1 cellular context compared by ENCODE assay signal in the genomic region with DNA sequence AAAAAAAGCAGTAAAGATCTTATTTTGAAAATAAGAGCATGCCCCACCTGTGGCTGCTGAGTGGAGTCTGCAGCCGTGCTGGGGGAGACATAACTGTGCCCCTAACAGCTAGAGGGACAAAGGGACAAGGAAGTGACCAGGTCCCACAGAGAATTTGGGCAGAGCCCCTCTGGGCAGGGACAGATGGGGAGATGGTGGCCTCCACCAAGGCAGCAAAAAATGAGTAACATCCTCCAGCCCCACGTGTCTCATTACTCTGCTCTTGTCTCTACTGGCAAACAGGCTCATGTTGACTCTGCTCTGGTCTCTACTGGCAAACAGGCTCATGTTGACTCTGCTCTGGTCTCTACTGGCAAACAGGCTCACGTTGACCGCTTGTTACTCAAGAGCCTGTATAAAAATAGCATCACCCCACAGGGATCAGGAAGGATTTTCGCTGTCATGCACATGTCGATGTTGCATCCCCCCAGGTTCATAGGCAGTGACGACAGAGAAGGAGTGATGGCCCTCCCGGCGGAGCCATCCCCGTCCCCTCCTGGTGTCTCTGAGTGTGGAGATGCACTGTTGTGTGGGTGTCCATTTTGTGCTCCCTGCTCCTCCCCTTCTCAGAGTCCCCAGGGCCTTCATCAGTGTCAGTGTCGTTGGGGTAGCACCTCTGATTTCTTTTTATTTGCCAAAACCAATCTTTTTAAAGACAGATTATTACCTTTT.
TF ChIP-seq lines count a peak whose summit lies in the region.

No MANE protein-coding gene starts in this region.

TF ChIP-seq in GM12878, 131 proteins besides CTCF, POLR2A, EP300 and RAD21 (continued from another document):
- TF ChIP-seq, protein P1, sequence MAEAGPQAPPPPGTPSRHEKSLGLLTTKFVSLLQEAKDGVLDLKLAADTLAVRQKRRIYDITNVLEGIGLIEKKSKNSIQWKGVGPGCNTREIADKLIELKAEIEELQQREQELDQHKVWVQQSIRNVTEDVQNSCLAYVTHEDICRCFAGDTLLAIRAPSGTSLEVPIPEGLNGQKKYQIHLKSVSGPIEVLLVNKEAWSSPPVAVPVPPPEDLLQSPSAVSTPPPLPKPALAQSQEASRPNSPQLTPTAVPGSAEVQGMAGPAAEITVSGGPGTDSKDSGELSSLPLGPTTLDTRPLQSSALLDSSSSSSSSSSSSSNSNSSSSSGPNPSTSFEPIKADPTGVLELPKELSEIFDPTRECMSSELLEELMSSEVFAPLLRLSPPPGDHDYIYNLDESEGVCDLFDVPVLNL (IDR thresholded peaks at IDR 0.05; ENCODE audit: low read depth, low read length): no peak
- TF ChIP-seq MXI1 (IDR thresholded peaks at IDR 0.05; ENCODE audit: low read depth, low read length) (no peak), TCF12 (IDR thresholded peaks at IDR 0.05; ENCODE audit: low read depth, low read length) (no peak), CHD4 (IDR thresholded peaks at IDR 0.05) (no peak), SRF (IDR thresholded peaks at IDR 0.05; ENCODE audit: low read depth in 2 of 2, low read length in 2 of 2) (no peak), IKZF2 (IDR thresholded peaks at IDR 0.05) (no peak)
- TF ChIP-seq, protein P2, sequence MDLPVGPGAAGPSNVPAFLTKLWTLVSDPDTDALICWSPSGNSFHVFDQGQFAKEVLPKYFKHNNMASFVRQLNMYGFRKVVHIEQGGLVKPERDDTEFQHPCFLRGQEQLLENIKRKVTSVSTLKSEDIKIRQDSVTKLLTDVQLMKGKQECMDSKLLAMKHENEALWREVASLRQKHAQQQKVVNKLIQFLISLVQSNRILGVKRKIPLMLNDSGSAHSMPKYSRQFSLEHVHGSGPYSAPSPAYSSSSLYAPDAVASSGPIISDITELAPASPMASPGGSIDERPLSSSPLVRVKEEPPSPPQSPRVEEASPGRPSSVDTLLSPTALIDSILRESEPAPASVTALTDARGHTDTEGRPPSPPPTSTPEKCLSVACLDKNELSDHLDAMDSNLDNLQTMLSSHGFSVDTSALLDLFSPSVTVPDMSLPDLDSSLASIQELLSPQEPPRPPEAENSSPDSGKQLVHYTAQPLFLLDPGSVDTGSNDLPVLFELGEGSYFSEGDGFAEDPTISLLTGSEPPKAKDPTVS (IDR thresholded peaks at IDR 0.05; ENCODE audit: low read depth, low read length): no peak
